Comparison of ENCODE assay signal across 16 cellular contexts in the genomic region with DNA sequence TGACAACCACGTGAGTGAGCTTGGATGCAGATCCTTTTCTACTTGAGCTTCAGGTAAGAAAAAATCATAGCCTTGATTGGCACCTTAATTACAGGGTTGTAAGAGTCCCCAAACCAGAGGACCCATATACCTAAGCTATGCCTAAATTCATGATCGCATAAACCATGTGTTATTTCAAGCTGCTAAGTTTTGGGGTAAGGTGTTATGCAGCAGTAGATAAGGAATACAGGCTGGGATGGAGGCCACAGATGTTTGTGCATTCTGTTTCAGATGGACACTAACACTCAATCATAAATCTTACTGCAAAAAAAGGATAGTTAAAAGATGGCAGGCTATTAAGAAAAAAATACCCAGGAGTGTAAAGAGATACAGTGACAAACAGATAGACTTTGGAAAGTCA.
"Had no signal": no experiment of that assay in that cellular context is flagged by ENCODE, and none has a peak within 500 bp of the region (broad histone marks: within the 10 kb centered on the region; RNA-seq: fewer than 3 reads in every experiment).

No MANE protein-coding gene starts in this region.

- DNase-seq: activated CD4-positive, alpha-beta memory T cell treated with anti-CD3 and anti-CD28 coated beads for 36 hours; activated CD8-positive, alpha-beta memory T cell treated with anti-CD3 and anti-CD28 coated beads, Interleukin-2, amount 50 U/mL, for 4 hours; activated T-cell treated with anti-CD3 and anti-CD28 coated beads, Interleukin-2, amount 50 U/mL, for 72 hours; amniotic stem cell; colonic mucosa; left colon; ovary; T-helper 9 cell; upper lobe of right lung had no signal

- H3K4me3 ChIP-seq: colonic mucosa, lung, neural progenitor cell, ovary, thoracic aorta, upper lobe of right lung had no signal

- FAIRE-seq: islet of Langerhans had no signal

- H3K27ac Mint-ChIP-seq: activated CD4-positive, alpha-beta memory T cell treated with anti-CD3 and anti-CD28 coated beads for 36 hours; activated T-cell treated with anti-CD3 and anti-CD28 coated beads, Interleukin-2, amount 50 U/mL, for 72 hours; mesothelial cell of epicardium; neural progenitor cell had no signal

- H3K4me3 Mint-ChIP-seq: activated CD4-positive, alpha-beta memory T cell treated with anti-CD3 and anti-CD28 coated beads for 36 hours; mesothelial cell of epicardium; neural progenitor cell had no signal

- H3K9me3 Mint-ChIP-seq: activated CD4-positive, alpha-beta memory T cell treated with anti-CD3 and anti-CD28 coated beads for 36 hours; activated T-cell treated with anti-CD3 and anti-CD28 coated beads, Interleukin-2, amount 50 U/mL, for 72 hours; neural progenitor cell had no signal

- H3K4me1 Mint-ChIP-seq: mesothelial cell of epicardium, neural progenitor cell had no signal

- H3K4me1 ChIP-seq: colonic mucosa, neural progenitor cell, upper lobe of right lung had no signal

- H3K27ac ChIP-seq: colonic mucosa, neural progenitor cell, ovary, thoracic aorta, upper lobe of right lung had no signal

- H3K9me3 ChIP-seq: colonic mucosa, ovary, thoracic aorta, upper lobe of right lung had no signal

- H3K36me3 Mint-ChIP-seq: activated CD4-positive, alpha-beta memory T cell treated with anti-CD3 and anti-CD28 coated beads for 36 hours; mesothelial cell of epicardium; neural progenitor cell had no signal

- H3K4me2 ChIP-seq: neural progenitor cell had no signal

- ATAC-seq: activated T-cell treated with anti-CD3 and anti-CD28 coated beads, Interleukin-2, amount 50 U/mL, for 72 hours; esophagus mucosa; left colon; sciatic nerve; upper lobe of right lung had no signal
